16 cellular contexts compared by ENCODE assay signal in genomic region chr1:53688703-53689102, GRCh38. TPM values are rescaled to one million over a fixed set of nuclear protein-coding genes. Genes with fewer than 3 reads are reported as not detected.
DNase-seq lines count a peak whose midpoint lies in the region; ATAC-seq, FAIRE-seq and TF ChIP-seq lines count a peak whose summit lies in the region.
"Had no signal": no experiment of that assay in that cellular context is flagged by ENCODE, and none has a peak within 500 bp of the region (broad histone marks: within the 10 kb centered on the region; RNA-seq: fewer than 3 reads in every experiment).

No MANE protein-coding gene starts in this region.

- H4K20me1 ChIP-seq in KMS-11 (ENCODE audit: insufficient read depth), result no peaks in the 10 kb centered on the region

- POLR2A ChIA-PET in activated naive CD8-positive, alpha-beta T cell treated with anti-CD3 and anti-CD28 coated beads, Interleukin-2, amount 10 ng/mL, durations not matched to agents 7 days and 5 days (lab: Charles Lee), result no interaction called here

- no peaks in the 10 kb centered on the region for H3K9me3 Mint-ChIP-seq in activated naive CD8-positive, alpha-beta T cell treated with anti-CD3 and anti-CD28 coated beads, Interleukin-2, amount 10 ng/mL, durations not matched to agents 7 days and 5 days
- H3K9me3 Mint-ChIP-seq in activated naive CD8-positive, alpha-beta T cell treated with anti-CD3 and anti-CD28 coated beads, Interleukin-2, amount 50 U/mL, for 24 hours, result no peaks in the 10 kb centered on the region
- H3K9me3 Mint-ChIP-seq: activated T-helper 2 cell treated with anti-CD3 and anti-CD28 coated beads, Interferon-gamma antibody, Interleukin-2, Interleukin-4, amounts not matched to agents 10 μg/mL and 5 μg/mL and 100 μg/mL, durations not matched to agents 14 hours and 24 hours and 36 hours; naive thymus-derived CD8-positive, alpha-beta T cell; stimulated activated naive CD8-positive, alpha-beta T cell treated with anti-CD3 and anti-CD28 coated beads, Interleukin-15, amount 100 ng/mL, for 72 hours had no signal

- peaks cover 8% of the 10 kb centered on the region for H3K27me3 Mint-ChIP-seq in activated naive CD8-positive, alpha-beta T cell treated with anti-CD3 and anti-CD28 coated beads, Interleukin-2, amount 10 ng/mL, durations not matched to agents 7 days and 5 days
- peaks cover 2% of the 10 kb centered on the region for H3K27me3 Mint-ChIP-seq in activated naive CD8-positive, alpha-beta T cell treated with anti-CD3 and anti-CD28 coated beads, Interleukin-2, amount 50 U/mL, for 24 hours

- H3K4me3 ChIP-seq in KMS-11 (IDR thresholded peaks at IDR 0.05; ENCODE audit: insufficient read depth, low read depth, low read length) (no peak overlapping the region), kidney (ENCODE audit: low read length in 2 of 2) (no peak overlapping the region)
- H3K4me3 ChIP-seq: colonic mucosa, lung, prostate gland, uterus had no signal

- intact Hi-C loops in kidney (cut with DNase I), result no loop called here

- H3K36me3 ChIP-seq in KMS-11 (ENCODE audit: insufficient read depth), result no peaks in the 10 kb centered on the region
- H3K36me3 ChIP-seq in kidney (ENCODE audit: control insufficient read depth in 1 of 2, insufficient read depth in 2 of 2, low read length in 2 of 2), result no peaks in the 10 kb centered on the region
- H3K36me3 ChIP-seq: colonic mucosa, prostate gland, uterus had no signal

- H3K27ac Mint-ChIP-seq in activated naive CD8-positive, alpha-beta T cell treated with anti-CD3 and anti-CD28 coated beads, Interleukin-2, amount 10 ng/mL, durations not matched to agents 7 days and 5 days, result no peak overlapping the region
- no peak overlapping the region for H3K27ac Mint-ChIP-seq in activated naive CD8-positive, alpha-beta T cell treated with anti-CD3 and anti-CD28 coated beads, Interleukin-2, amount 50 U/mL, for 24 hours
- H3K27ac Mint-ChIP-seq: activated T-helper 2 cell treated with anti-CD3 and anti-CD28 coated beads, Interferon-gamma antibody, Interleukin-2, Interleukin-4, amounts not matched to agents 10 μg/mL and 5 μg/mL and 100 μg/mL, durations not matched to agents 14 hours and 24 hours and 36 hours had no signal

- no peaks in the 10 kb centered on the region for H3K79me2 ChIP-seq in KMS-11 (ENCODE audit: insufficient read depth, low read depth)

- H3K9me3 ChIP-seq in kidney (ENCODE audit: control insufficient read depth in 1 of 2, low read length in 2 of 2), result no peaks in the 10 kb centered on the region
- H3K9me3 ChIP-seq: colonic mucosa, prostate gland, uterus had no signal

- no peak for DNase-seq in activated naive CD8-positive, alpha-beta T cell treated with anti-CD3 and anti-CD28 coated beads, Interleukin-2, amount 10 ng/mL, durations not matched to agents 7 days and 5 days
- DNase-seq in activated naive CD8-positive, alpha-beta T cell treated with anti-CD3 and anti-CD28 coated beads, Interleukin-2, amount 50 U/mL, for 24 hours, result no peak
- DNase-seq in urothelium cell line (ENCODE audit: low spot score) (peak; percentile 41), NCI-H446 (lab: John Stamatoyannopoulos, UW) (no peak), kidney (no peak), glomerular visceral epithelial cell (ENCODE audit: extremely low spot score) (no peak)
- DNase-seq: colonic mucosa; NK-92 treated with Interleukin-12 subunit alpha and Interleukin-12 subunit beta, amount 100 ng/mL, for 24 hours; stimulated activated naive CD8-positive, alpha-beta T cell treated with anti-CD3 and anti-CD28 coated beads, Interleukin-15, amount 100 ng/mL, for 72 hours; uterus had no signal

- H3K4me2 ChIP-seq in KMS-11, result no peak overlapping the region

- H3K4me1 ChIP-seq in KMS-11 (ENCODE audit: low read depth, poor library complexity, severe bottlenecking) (peaks cover 3% of the 10 kb centered on the region), kidney (ENCODE audit: control insufficient read depth in 1 of 2, insufficient read depth in 1 of 2, low read depth in 1 of 2, low read length in 2 of 2) (peaks cover 0 to 3% of the 10 kb centered on the region in 2 donors)
- H3K4me1 ChIP-seq: colonic mucosa, prostate gland, uterus had no signal

- H3K27ac ChIP-seq in KMS-11 (no peak overlapping the region), VCaP (no peak overlapping the region), kidney (ENCODE audit: low read depth in 2 of 2, low read length in 2 of 2) (no peak overlapping the region)
- H3K27ac ChIP-seq: colonic mucosa, prostate gland, uterus had no signal

- H3K4me3 Mint-ChIP-seq in activated naive CD8-positive, alpha-beta T cell treated with anti-CD3 and anti-CD28 coated beads, Interleukin-2, amount 10 ng/mL, durations not matched to agents 7 days and 5 days, result no peak overlapping the region
- H3K4me3 Mint-ChIP-seq in activated naive CD8-positive, alpha-beta T cell treated with anti-CD3 and anti-CD28 coated beads, Interleukin-2, amount 50 U/mL, for 24 hours, result no peak overlapping the region
- H3K4me3 Mint-ChIP-seq: naive thymus-derived CD8-positive, alpha-beta T cell; stimulated activated naive CD8-positive, alpha-beta T cell treated with anti-CD3 and anti-CD28 coated beads, Interleukin-15, amount 100 ng/mL, for 72 hours had no signal

- H3K9ac ChIP-seq in KMS-11 (no peak overlapping the region), kidney (ENCODE audit: low read length in 2 of 2) (no peak overlapping the region)

- no peaks in the 10 kb centered on the region for H3K4me1 Mint-ChIP-seq in activated naive CD8-positive, alpha-beta T cell treated with anti-CD3 and anti-CD28 coated beads, Interleukin-2, amount 10 ng/mL, durations not matched to agents 7 days and 5 days
- no peaks in the 10 kb centered on the region for H3K4me1 Mint-ChIP-seq in activated naive CD8-positive, alpha-beta T cell treated with anti-CD3 and anti-CD28 coated beads, Interleukin-2, amount 50 U/mL, for 24 hours
- H3K4me1 Mint-ChIP-seq: stimulated activated naive CD8-positive, alpha-beta T cell treated with anti-CD3 and anti-CD28 coated beads, Interleukin-15, amount 100 ng/mL, for 72 hours had no signal

- TF ChIP-seq CTCF in KMS-11 (conservative IDR thresholded peaks at IDR 0.05; ENCODE audit: low read depth, low read length), result peak; percentile 49
- 0 out of 2 replicates have a peak, but pooled peaks have one; percentile 11 for TF ChIP-seq CTCF in VCaP (conservative IDR thresholded peaks at IDR 0.05)
- TF ChIP-seq CTCF in kidney (IDR thresholded peaks at IDR 0.05; ENCODE audit: borderline replicate concordance, extremely low read depth, insufficient read depth), result no peak

- no peak overlapping the region for H2AFZ ChIP-seq in KMS-11 (ENCODE audit: low read depth)

- no peaks in the 10 kb centered on the region for H3K36me3 Mint-ChIP-seq in activated naive CD8-positive, alpha-beta T cell treated with anti-CD3 and anti-CD28 coated beads, Interleukin-2, amount 10 ng/mL, durations not matched to agents 7 days and 5 days
- H3K36me3 Mint-ChIP-seq in activated naive CD8-positive, alpha-beta T cell treated with anti-CD3 and anti-CD28 coated beads, Interleukin-2, amount 50 U/mL, for 24 hours (ENCODE audit: low read depth), result no peaks in the 10 kb centered on the region
- H3K36me3 Mint-ChIP-seq: naive thymus-derived CD8-positive, alpha-beta T cell had no signal

- H3K27me3 ChIP-seq in KMS-11 (ENCODE audit: insufficient read depth, low read depth), result no peaks in the 10 kb centered on the region
- H3K27me3 ChIP-seq: colonic mucosa, uterus had no signal

- FAIRE-seq in urothelium cell line (lab: Jason Lieb, UNC), result no peak
- FAIRE-seq in kidney (lab: Jason Lieb, UNC), result no peak

- peak; percentile 47 for ATAC-seq in activated naive CD8-positive, alpha-beta T cell treated with anti-CD3 and anti-CD28 coated beads, Interleukin-2, amount 10 ng/mL, durations not matched to agents 7 days and 5 days (ENCODE audit: low read depth)
- ATAC-seq in activated naive CD8-positive, alpha-beta T cell treated with anti-CD3 and anti-CD28 coated beads, Interleukin-2, amount 50 U/mL, for 24 hours, result no peak
- ATAC-seq: naive thymus-derived CD8-positive, alpha-beta T cell; stimulated activated naive CD8-positive, alpha-beta T cell treated with anti-CD3 and anti-CD28 coated beads, Interleukin-15, amount 100 ng/mL, for 72 hours had no signal

RNA-seq across cellular contexts. Expression of gene GLIS1, which starts 50.3 kb away (rescaled TPM):
- total RNA-seq in activated naive CD8-positive, alpha-beta T cell treated with anti-CD3 and anti-CD28 coated beads, Interleukin-2, amount 10 ng/mL, durations not matched to agents 7 days and 5 days, result not detected
- 3.3 TPM for total RNA-seq in kidney
- 3.7 TPM for polyA plus RNA-seq in kidney (ENCODE audit: insufficient read depth, low read depth, low replicate concordance)
- total RNA-seq: activated T-helper 2 cell treated with anti-CD3 and anti-CD28 coated beads, Interferon-gamma antibody, Interleukin-2, Interleukin-4, amounts not matched to agents 10 μg/mL and 5 μg/mL and 100 μg/mL, durations not matched to agents 14 hours and 24 hours and 36 hours; naive thymus-derived CD8-positive, alpha-beta T cell had no signal
- polyA plus RNA-seq: naive thymus-derived CD8-positive, alpha-beta T cell had no signal
